In genomic region chr13:91598655-91599054, GRCh38 we compare ENCODE assay signal across 33 cellular contexts.
"Had no signal": no experiment of that assay in that cellular context is flagged by ENCODE, and none has a peak within 500 bp of the region (broad histone marks: within the 10 kb centered on the region; RNA-seq: fewer than 3 reads in every experiment).

No MANE protein-coding gene starts in this region.

- H3K4me3 ChIP-seq: MG63 had no signal

- H3K4me2 ChIP-seq: KMS-11 had no signal

- H3K27me3 ChIP-seq: MG63 had no signal

- H3K9ac ChIP-seq: KMS-11 had no signal

- DNase-seq: Karpas-422, Kasumi-1, MG63, MM.1S, MV-4-11, NCI-H1048, NCI-H1092, NCI-H1092 treated with DMSO at 0.1 percent for 48 hours, NCI-H1105, NCI-H1105 treated with DMSO at 0.1 percent for 48 hours, NCI-H1417 treated with DMSO at 0.1 percent for 48 hours, NCI-H1436, NCI-H1436 treated with DMSO at 0.1 percent for 48 hours, NCI-H146, NCI-H1694, NCI-H1694 treated with DMSO at 0.1 percent for 48 hours, NCI-H187, NCI-H187 treated with DMSO at 0.1 percent for 48 hours, NCI-H1930, NCI-H2029, NCI-H2029 treated with DMSO at 0.1 percent for 48 hours, NCI-H2081, NCI-H2081 treated with DMSO at 0.1 percent for 48 hours, NCI-H2107, NCI-H2171, NCI-H2171 treated with DMSO at 0.1 percent for 48 hours, NCI-H2227 treated with DMSO at 0.1 percent for 48 hours, NCI-H226, NCI-H345, NCI-H446, NCI-H446 treated with DMSO at 0.1 percent for 48 hours, NCI-H510A had no signal

- H3K27ac ChIP-seq: KMS-11 had no signal

- H3K36me3 ChIP-seq: MG63 had no signal

- H3K9me3 ChIP-seq: MG63 had no signal
